In the genomic region with DNA sequence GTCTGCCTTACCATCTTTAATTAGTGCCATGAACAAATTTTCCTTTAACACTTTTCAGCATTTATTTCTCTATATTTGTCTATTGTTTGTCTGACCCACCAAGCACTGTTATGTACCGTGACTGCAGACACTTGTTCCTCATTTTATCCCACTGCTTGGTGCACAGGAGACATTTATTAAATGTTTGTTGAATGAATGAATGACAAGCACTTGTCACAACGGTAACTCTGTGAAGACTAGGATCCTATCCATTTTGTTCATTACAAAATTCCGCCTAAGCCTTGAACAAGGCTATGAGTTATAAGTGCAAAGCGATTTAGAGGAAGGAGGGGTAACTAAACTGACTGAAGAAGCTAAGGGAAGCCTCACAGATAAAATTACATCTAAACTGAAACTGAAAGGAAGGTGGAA, we compare ENCODE assay signal across 9 cellular contexts. TPM values are rescaled to one million over a fixed set of nuclear protein-coding genes. Genes with fewer than 3 reads are reported as not detected.
DNase-seq lines count a peak whose midpoint lies in the region; ATAC-seq and TF ChIP-seq lines count a peak whose summit lies in the region.
"Had no signal": no experiment of that assay in that cellular context is flagged by ENCODE, and none has a peak within 500 bp of the region (broad histone marks: within the 10 kb centered on the region; RNA-seq: fewer than 3 reads in every experiment).

No MANE protein-coding gene starts in this region.

- TF ChIP-seq CTCF in OCI-LY3 (IDR thresholded peaks at IDR 0.05; ENCODE audit: low read depth, low read length) (no peak), endodermal cell (conservative IDR thresholded peaks at IDR 0.05) (no peak), osteocyte (IDR thresholded peaks at IDR 0.05) (no peak)

- H3K27ac Mint-ChIP-seq in CD4-positive, alpha-beta memory T cell: peak overlapping the region; percentile 83 to 98 (median 95)
- H3K27ac Mint-ChIP-seq in endodermal cell (peak overlapping the region; percentile 86), osteocyte (ENCODE audit: unreplicated experiment) (peak overlapping the region; percentile 90)

- peaks cover 0 to 6% (median 0%) of the 10 kb centered on the region in 8 donors for H3K9me3 Mint-ChIP-seq in CD4-positive, alpha-beta memory T cell
- H3K9me3 Mint-ChIP-seq in endodermal cell: no peaks in the 10 kb centered on the region
- no peaks in the 10 kb centered on the region for H3K9me3 Mint-ChIP-seq in osteocyte (ENCODE audit: unreplicated experiment)

- intact Hi-C loops in CD4-positive, alpha-beta memory T cell (cut with micrococcal nuclease): loop anchor here (1.0 to 5.0 kb wide), 8 partner anchors 50 to 928 kb away; partner anchors contain the start of genes AHCYL1, ATXN7L2, LAMTOR5 and LRIF1

- peak overlapping the region; percentile 93 to 98 (median 97) for H3K4me3 Mint-ChIP-seq in CD4-positive, alpha-beta memory T cell
- H3K4me3 Mint-ChIP-seq in endodermal cell: peak overlapping the region; percentile 82
- peak overlapping the region; percentile 70 for H3K4me3 Mint-ChIP-seq in osteocyte (ENCODE audit: unreplicated experiment)

- no peak for DNase-seq in CD4-positive, alpha-beta memory T cell
- DNase-seq in endodermal cell (no peak), osteocyte (ENCODE audit: extremely low spot score, unreplicated experiment) (no peak), islet precursor cell (no peak)

- H3K36me3 Mint-ChIP-seq in CD4-positive, alpha-beta memory T cell: peaks cover 10 to 31% of the 10 kb centered on the region in 2 donors
- H3K36me3 Mint-ChIP-seq in endodermal cell (ENCODE audit: low read depth) (peaks cover 23% of the 10 kb centered on the region), osteocyte (ENCODE audit: unreplicated experiment) (peaks cover 10% of the 10 kb centered on the region)

- peak overlapping the region; percentile 97 for H3K27ac ChIP-seq in CD4-positive, alpha-beta memory T cell (ENCODE audit: low read depth, low read length)
- H3K27ac ChIP-seq in OCI-LY3 (ENCODE audit: low read length): peak overlapping the region; percentile 68
- no peak overlapping the region for H3K27ac ChIP-seq in endodermal cell (ENCODE audit: low read depth, low read length)

- ATAC-seq in HG03135 (IDR thresholded peaks at IDR 0.05; ENCODE audit: unreplicated experiment) (no peak), HG02571 (IDR thresholded peaks at IDR 0.05; ENCODE audit: unreplicated experiment) (no peak), HG02642 (IDR thresholded peaks at IDR 0.05; ENCODE audit: poor library complexity, unreplicated experiment) (no peak)

- H3K4me1 Mint-ChIP-seq in CD4-positive, alpha-beta memory T cell: peaks cover 34 to 68% (median 49%) of the 10 kb centered on the region in 4 donors
- H3K4me1 Mint-ChIP-seq in endodermal cell (peaks cover 22% of the 10 kb centered on the region), osteocyte (ENCODE audit: unreplicated experiment) (peaks cover 29% of the 10 kb centered on the region)

- H3K36me3 ChIP-seq in CD4-positive, alpha-beta memory T cell (ENCODE audit: insufficient read depth, low read length): peaks cover 14% of the 10 kb centered on the region
- H3K36me3 ChIP-seq in OCI-LY3 (replicated peaks; ENCODE audit: low read depth, low read length) (peaks cover 9% of the 10 kb centered on the region), endodermal cell (ENCODE audit: control insufficient read depth, insufficient read depth, low read length) (peaks cover 23% of the 10 kb centered on the region)

- H3K9me3 ChIP-seq in CD4-positive, alpha-beta memory T cell (ENCODE audit: control insufficient read depth in 1 of 2, low read length in 2 of 2): no peaks in the 10 kb centered on the region
- no peaks in the 10 kb centered on the region for H3K9me3 ChIP-seq in OCI-LY3 (ENCODE audit: insufficient read depth, low read length)
- H3K9me3 ChIP-seq in endodermal cell (ENCODE audit: control insufficient read depth, low read length): no peaks in the 10 kb centered on the region

- H3K4me3 ChIP-seq in CD4-positive, alpha-beta memory T cell (ENCODE audit: low read length in 2 of 2): peak overlapping the region; percentile 44 to 80
- H3K4me3 ChIP-seq in OCI-LY3 (ENCODE audit: low read length) (peak overlapping the region; percentile 95), endodermal cell (ENCODE audit: low read length) (peak overlapping the region; percentile 97)

- CTCF ChIA-PET in CD4-positive, alpha-beta memory T cell (lab: Charles Lee; ENCODE audit: partially characterized antibody): interaction anchor here (1.2 to 9.3 kb wide), 4 partner anchors 13 to 305 kb away, joined by 3 to 120 read pairs (median 10); partner anchors contain the start of genes AHCYL1 and RBM15

- H3K79me2 ChIP-seq in OCI-LY3 (ENCODE audit: low read length): peaks cover 19% of the 10 kb centered on the region

- 73 to 78% methylated on average over 2 to 4 of the region's 4 CpGs for WGBS in endodermal cell (ENCODE audit: insufficient coverage in 1 of 2, insufficient read length in 1 of 2), 2 experiments

- H3K4me2 ChIP-seq in OCI-LY3 (ENCODE audit: low read length): peak overlapping the region; percentile 96

- H2AFZ ChIP-seq in OCI-LY3 (ENCODE audit: low read depth, low read length): peak overlapping the region; percentile 71; the same call in 1 of the 2 replicates

- H3K4me1 ChIP-seq in CD4-positive, alpha-beta memory T cell (ENCODE audit: insufficient read depth, low read length): peaks cover 44% of the 10 kb centered on the region
- H3K4me1 ChIP-seq in OCI-LY3 (ENCODE audit: low read length) (peaks cover 30% of the 10 kb centered on the region), endodermal cell (ENCODE audit: control insufficient read depth, insufficient read depth, low read length) (peaks cover 3% of the 10 kb centered on the region)

- H3K27me3 Mint-ChIP-seq in CD4-positive, alpha-beta memory T cell: no peaks in the 10 kb centered on the region
- H3K27me3 Mint-ChIP-seq in endodermal cell (ENCODE audit: insufficient read depth) (no peaks in the 10 kb centered on the region), osteocyte (ENCODE audit: unreplicated experiment) (no peaks in the 10 kb centered on the region)

- H4K20me1 ChIP-seq in OCI-LY3 (ENCODE audit: insufficient read depth, low read length): no peaks in the 10 kb centered on the region

- H3K27me3 ChIP-seq in CD4-positive, alpha-beta memory T cell (ENCODE audit: insufficient read depth, low read length): no peaks in the 10 kb centered on the region
- H3K27me3 ChIP-seq in OCI-LY3 (ENCODE audit: low read depth, low read length) (no peaks in the 10 kb centered on the region), endodermal cell (ENCODE audit: control insufficient read depth, insufficient read depth, low read length, poor library complexity, severe bottlenecking) (no peaks in the 10 kb centered on the region)

- POLR2A ChIA-PET in CD4-positive, alpha-beta memory T cell (lab: Charles Lee; ENCODE audit: partially characterized antibody): interaction anchor here (0.8 to 2.7 kb wide), 27 partner anchors 9 to 1342 kb away, joined by 3 to 33 read pairs (median 4); partner anchors contain the start of genes AHCYL1, ATXN7L2, GNAI3 and KCNC4

- peak overlapping the region; percentile 67 for H3K9ac ChIP-seq in OCI-LY3 (ENCODE audit: low read length)
- peak overlapping the region; percentile 93 for H3K9ac ChIP-seq in endodermal cell (ENCODE audit: extremely low read depth, low read length, poor library complexity, severe bottlenecking)

RNA-seq across cellular contexts. Expression of gene STRIP1, which starts 0.4 kb away (rescaled TPM):
- total RNA-seq in CD4-positive, alpha-beta memory T cell: 10 to 100 TPM; 73.3 TPM
- 10 to 100 TPM; 16.5 to 30.2 TPM for polyA plus RNA-seq in CD4-positive, alpha-beta memory T cell
- total RNA-seq in endodermal cell (10 to 100 TPM; 64.9 to 66.1 TPM), osteocyte (55.7 and 55.8 TPM in 2 replicates)
- 61.2 TPM for polyA plus RNA-seq in endodermal cell (2013, experiment 1 of 2)
- polyA plus RNA-seq in endodermal cell (2013, experiment 2 of 2): 53.1 TPM

RNA-seq across cellular contexts. Expression of gene ALX3, which starts 36.4 kb away (rescaled TPM):
- not detected for total RNA-seq in CD4-positive, alpha-beta memory T cell
- polyA plus RNA-seq in CD4-positive, alpha-beta memory T cell: not detected
- total RNA-seq in endodermal cell (not detected), osteocyte (not detected in 2 replicates)
- not detected for polyA plus RNA-seq in endodermal cell (2013, experiment 1 of 2)
- polyA plus RNA-seq in endodermal cell (2013, experiment 2 of 2): not detected
- total RNA-seq: lung microvascular endothelial cell had no signal

RNA-seq across cellular contexts. Expression of gene AHCYL1, which starts 49.5 kb away (rescaled TPM):
- total RNA-seq in CD4-positive, alpha-beta memory T cell: 10 to 100 TPM; 44.2 to 45.1 TPM
- polyA plus RNA-seq in CD4-positive, alpha-beta memory T cell: 10 to 100 TPM; 41.7 to 54.9 TPM
- total RNA-seq in endodermal cell (10 to 100 TPM; 78.9 to 96.0 TPM), osteocyte (77.0 and 79.3 TPM in 2 replicates)
- 99.3 TPM for polyA plus RNA-seq in endodermal cell (2013, experiment 1 of 2)
- polyA plus RNA-seq in endodermal cell (2013, experiment 2 of 2): 91.2 TPM
